ENCODE assay signal across 22 cellular contexts in genomic region chr12:68425998-68426397, GRCh38.
A peak's percentile ranks its signal among the peaks of the same experiment; 100 is the strongest.
DNase-seq lines count a peak whose midpoint lies in the region; ATAC-seq and TF ChIP-seq lines count a peak whose summit lies in the region.
"Had no signal": no experiment of that assay in that cellular context is flagged by ENCODE, and none has a peak within 500 bp of the region (broad histone marks: within the 10 kb centered on the region; RNA-seq: fewer than 3 reads in every experiment).

No MANE protein-coding gene starts in this region.

- TF ChIP-seq CTCF in BJ (IDR thresholded peaks at IDR 0.05; ENCODE audit: insufficient read depth, low read depth, low read length), result no peak
- no peak for TF ChIP-seq CTCF in Panc1 (IDR thresholded peaks at IDR 0.05)
- TF ChIP-seq CTCF in cardiac fibroblast (IDR thresholded peaks at IDR 0.05; ENCODE audit: low read depth, low read length), result no peak
- TF ChIP-seq CTCF in GM20000 (IDR thresholded peaks at IDR 0.05; ENCODE audit: extremely low read depth, missing control alignments), result no peak
- TF ChIP-seq CTCF in mucosa of descending colon (IDR thresholded peaks at IDR 0.05), result no peak

- H3K27ac ChIP-seq in Panc1 (ENCODE audit: low read length), result peak overlapping the region; percentile 83; the same call in 1 of the 2 replicates
- H3K27ac ChIP-seq: dorsolateral prefrontal cortex, esophagus muscularis mucosa, SK-N-MC, vagina had no signal

- in situ Hi-C loops in Panc1 (cut with HindIII; ENCODE audit: low pct_unique_long_range_greater_than_20kb, low sequenced_read_pairs), result no loop called here

- ATAC-seq in Panc1 (no peak), mucosa of descending colon (no peak), HG02610 (IDR thresholded peaks at IDR 0.05; ENCODE audit: unreplicated experiment) (no peak)
- ATAC-seq: activated CD8-positive, alpha-beta memory T cell treated with anti-CD3 and anti-CD28 coated beads, Interleukin-2, amount 10 ng/mL, durations not matched to agents 7 days and 5 days; left lobe of liver had no signal

- H3K4me3 ChIP-seq in BJ (ENCODE audit: low read depth, low read length) (no peak overlapping the region), Panc1 (ENCODE audit: low read depth in 2 of 2, low read length in 2 of 2) (no peak overlapping the region), cardiac fibroblast (replicated peaks in 1 of 2; ENCODE audit: low read depth in 2 of 2, low read length in 2 of 2) (no peak overlapping the region), mucosa of descending colon (no peak overlapping the region)
- H3K4me3 ChIP-seq: dorsolateral prefrontal cortex, esophagus muscularis mucosa, sigmoid colon, SK-N-MC, vagina had no signal

- H3K9me3 ChIP-seq in Panc1 (ENCODE audit: control insufficient read depth, insufficient read depth, low read depth, low read length) (no peaks in the 10 kb centered on the region), mucosa of descending colon (no peaks in the 10 kb centered on the region)
- H3K9me3 ChIP-seq: esophagus muscularis mucosa, sigmoid colon, vagina had no signal

- DNase-seq in BJ (ENCODE audit: low read depth) (peak; percentile 43), Panc1 (ENCODE audit: low read depth, low spot score) (no peak), cardiac fibroblast (ENCODE audit: low read depth in 2 of 2) (peak; percentile 78 to 93), islet precursor cell (peak; percentile 65), DMS153 treated with DMSO at 0.1 percent for 48 hours (lab: John Stamatoyannopoulos, UW; ENCODE audit: unreplicated experiment) (no peak), GM20000 (ENCODE audit: low spot score) (no peak), mucosa of descending colon (no peak)
- DNase-seq: activated CD4-positive, alpha-beta T cell treated with anti-CD3 and anti-CD28 coated beads for 1 hour; activated CD8-positive, alpha-beta memory T cell treated with anti-CD3 and anti-CD28 coated beads, Interleukin-2, amount 10 ng/mL, durations not matched to agents 7 days and 5 days; activated gamma-delta T cell treated with Interleukin-2 at 50 U/mL for 16 hours; dorsolateral prefrontal cortex; GDM1; NCI-H2107; OCI-M1; sigmoid colon; stimulated activated CD4-positive, alpha-beta T cell treated with anti-CD3 and anti-CD28 coated beads, Interleukin-2, amount 100 ng/mL, for 24 hours; T1000 had no signal

- POLR2A ChIA-PET in BJ (lab: Charles Lee) (no interaction called here), Panc1 (lab: Charles Lee) (no interaction called here)

- H3K4me1 ChIP-seq in Panc1 (ENCODE audit: control insufficient read depth, insufficient read depth, low read length) (peaks cover 26% of the 10 kb centered on the region), mucosa of descending colon (ENCODE audit: low read depth) (peaks cover 11% of the 10 kb centered on the region)

- H3K36me3 ChIP-seq in BJ (ENCODE audit: control insufficient read depth, insufficient read depth, low read length), result no peaks in the 10 kb centered on the region
- H3K36me3 ChIP-seq in Panc1 (ENCODE audit: control insufficient read depth, insufficient read depth, low read length), result no peaks in the 10 kb centered on the region
- H3K36me3 ChIP-seq in mucosa of descending colon (ENCODE audit: low read depth), result no peaks in the 10 kb centered on the region
- H3K36me3 ChIP-seq: esophagus muscularis mucosa, sigmoid colon, vagina had no signal

- H3K27me3 ChIP-seq in BJ (ENCODE audit: control insufficient read depth, insufficient read depth, low read length), result no peaks in the 10 kb centered on the region
- no peaks in the 10 kb centered on the region for H3K27me3 ChIP-seq in Panc1 (ENCODE audit: control insufficient read depth, insufficient read depth, low read length)
- H3K27me3 ChIP-seq: dorsolateral prefrontal cortex, esophagus muscularis mucosa, sigmoid colon, vagina had no signal

- intact Hi-C loops in Panc1 (cut with micrococcal nuclease; ENCODE audit: unreplicated experiment) (no loop called here), mucosa of descending colon (cut with DNase I, micrococcal nuclease) (no loop called here)

- CTCF ChIA-PET in BJ (lab: Yijun Ruan, JAX), result interaction anchor here (1.2 kb wide), 1 partner anchor 56 kb away, joined by 3 read pairs; no protein-coding TSS in a partner anchor
- CTCF ChIA-PET in Panc1 (lab: Charles Lee), result no interaction called here

- no TSS peak for BruUV-seq in Panc1 (replicated peaks; lab: Mats Ljungman, UMichigan)

Comparison
In these comparisons a context has a peak if more than half of its experiments do, and no peak if none do; other contexts are left out.
1. DNase-seq: peak in BJ (single experiment), cardiac fibroblast (2 of 2) and islet precursor cell (single experiment); none in Panc1 (single experiment), DMS153 treated with DMSO at 0.1 percent for 48 hours (single experiment), GM20000 (single experiment) and mucosa of descending colon (0 of 3).